ENCODE assay signal across 8 cellular contexts in genomic region chr1:154386643-154387352, GRCh38. TPM values are rescaled to one million over a fixed set of nuclear protein-coding genes. Genes with fewer than 3 reads are reported as not detected.
DNase-seq lines count a peak whose midpoint lies in the region; ATAC-seq lines count a peak whose summit lies in the region.

No MANE protein-coding gene starts in this region.

- DNase-seq in T-helper 1 cell (peak; percentile 46 to 70 (median 58)), GM19240 (ENCODE audit: insufficient read length, low spot score) (no peak), C1 segment of cervical spinal cord (lab: John Stamatoyannopoulos, UW) (no peak), NCI-H2171 (lab: John Stamatoyannopoulos, UW) (no peak)
- peak; percentile 56 for DNase-seq in activated naive CD8-positive, alpha-beta T cell treated with anti-CD3 and anti-CD28 coated beads, Interleukin-2, amount 10 ng/mL, durations not matched to agents 7 days and 5 days
- peak; percentile 57 to 87 (median 72) for DNase-seq in stimulated activated CD4-positive, alpha-beta T cell treated with anti-CD3 and anti-CD28 coated beads, TNF-alpha, amount 100 ng/mL, for 4 hours (ENCODE audit: low read depth in 3 of 3)

- POLR2A ChIA-PET in activated naive CD8-positive, alpha-beta T cell treated with anti-CD3 and anti-CD28 coated beads, Interleukin-2, amount 10 ng/mL, durations not matched to agents 7 days and 5 days (lab: Charles Lee), result interaction anchor here (1.0 to 2.2 kb wide), 4 partner anchors 17 to 205 kb away, joined by 3 to 16 read pairs (median 7); no protein-coding TSS in a partner anchor

- ATAC-seq in GM21367 (IDR thresholded peaks at IDR 0.05; ENCODE audit: unreplicated experiment) (peak; percentile 58), HG02840 (IDR thresholded peaks at IDR 0.05; ENCODE audit: low FRiP score, unreplicated experiment) (no peak)
- peak; percentile 92 for ATAC-seq in activated naive CD8-positive, alpha-beta T cell treated with anti-CD3 and anti-CD28 coated beads, Interleukin-2, amount 10 ng/mL, durations not matched to agents 7 days and 5 days (ENCODE audit: low read depth)

- no peaks in the 10 kb centered on the region for H3K27me3 Mint-ChIP-seq in activated naive CD8-positive, alpha-beta T cell treated with anti-CD3 and anti-CD28 coated beads, Interleukin-2, amount 10 ng/mL, durations not matched to agents 7 days and 5 days

- H3K9me3 Mint-ChIP-seq in activated naive CD8-positive, alpha-beta T cell treated with anti-CD3 and anti-CD28 coated beads, Interleukin-2, amount 10 ng/mL, durations not matched to agents 7 days and 5 days, result no peaks in the 10 kb centered on the region

- H3K4me1 Mint-ChIP-seq in activated naive CD8-positive, alpha-beta T cell treated with anti-CD3 and anti-CD28 coated beads, Interleukin-2, amount 10 ng/mL, durations not matched to agents 7 days and 5 days, result peaks cover 17% of the 10 kb centered on the region

- H3K27ac Mint-ChIP-seq in activated naive CD8-positive, alpha-beta T cell treated with anti-CD3 and anti-CD28 coated beads, Interleukin-2, amount 10 ng/mL, durations not matched to agents 7 days and 5 days, result peak overlapping the region; percentile 92

- peak overlapping the region; percentile 70 for H3K4me3 Mint-ChIP-seq in activated naive CD8-positive, alpha-beta T cell treated with anti-CD3 and anti-CD28 coated beads, Interleukin-2, amount 10 ng/mL, durations not matched to agents 7 days and 5 days

- peaks cover 3% of the 10 kb centered on the region for H3K36me3 Mint-ChIP-seq in activated naive CD8-positive, alpha-beta T cell treated with anti-CD3 and anti-CD28 coated beads, Interleukin-2, amount 10 ng/mL, durations not matched to agents 7 days and 5 days

RNA-seq across cellular contexts. Expression of gene IL6R, which starts 18.3 kb away (rescaled TPM):
- 1 to 10 TPM; 4.6 to 6.3 TPM for total RNA-seq in activated naive CD8-positive, alpha-beta T cell treated with anti-CD3 and anti-CD28 coated beads, Interleukin-2, amount 10 ng/mL, durations not matched to agents 7 days and 5 days

Comparison
In these comparisons a context has a peak if more than half of its experiments do, and no peak if none do; other contexts are left out.
1. DNase-seq: peak in T-helper 1 cell (5 of 5), activated naive CD8-positive, alpha-beta T cell treated with anti-CD3 and anti-CD28 coated beads, Interleukin-2, amount 10 ng/mL, durations not matched to agents 7 days and 5 days (single experiment) and stimulated activated CD4-positive, alpha-beta T cell treated with anti-CD3 and anti-CD28 coated beads, TNF-alpha, amount 100 ng/mL, for 4 hours (3 of 3); none in GM19240 (single experiment), C1 segment of cervical spinal cord (0 of 14) and NCI-H2171 (single experiment).